14 cellular contexts compared by ENCODE assay signal in genomic region chr14:65035049-65035448, GRCh38. TPM values are rescaled to one million over a fixed set of nuclear protein-coding genes. Genes with fewer than 3 reads are reported as not detected.
DNase-seq lines count a peak whose midpoint lies in the region; ATAC-seq and TF ChIP-seq lines count a peak whose summit lies in the region.
"Had no signal": no experiment of that assay in that cellular context is flagged by ENCODE, and none has a peak within 500 bp of the region (broad histone marks: within the 10 kb centered on the region; RNA-seq: fewer than 3 reads in every experiment).

No MANE protein-coding gene starts in this region.

- H3K4me3 ChIP-seq in dorsolateral prefrontal cortex (no peak overlapping the region), spleen (no peak overlapping the region)
- H3K4me3 ChIP-seq: BLaER1, colonic mucosa had no signal

- DNase-seq in NCI-H2196 (lab: John Stamatoyannopoulos, UW; ENCODE audit: unreplicated experiment) (peak; percentile 52), dorsolateral prefrontal cortex (peak in 6 of 10 donors; percentile 48 to 73 (median 56)), left ventricle myocardium superior (peak; percentile 71), spleen (peak; percentile 82), immature natural killer cell (no peak)
- no peak for DNase-seq in activated CD4-positive, alpha-beta memory T cell treated with anti-CD3 and anti-CD28 coated beads for 36 hours
- DNase-seq in activated CD8-positive, alpha-beta memory T cell treated with anti-CD3 and anti-CD28 coated beads, Interleukin-2, amount 10 ng/mL, durations not matched to agents 7 days and 5 days, result no peak
- DNase-seq: activated naive CD8-positive, alpha-beta T cell treated with anti-CD3 and anti-CD28 coated beads for 36 hours; colonic mucosa; NCI-H1092 treated with DMSO at 0.1 percent for 48 hours; NCI-H510A treated with DMSO at 0.1 percent for 48 hours had no signal

- no peak for TF ChIP-seq POLR2A in spleen (IDR thresholded peaks at IDR 0.05)

- H3K27me3 ChIP-seq in dorsolateral prefrontal cortex (no peaks in the 10 kb centered on the region), spleen (replicated peaks in 1 of 7) (no peaks in the 10 kb centered on the region)
- H3K27me3 ChIP-seq: BLaER1, colonic mucosa had no signal

- H3K27me3 Mint-ChIP-seq in activated CD4-positive, alpha-beta memory T cell treated with anti-CD3 and anti-CD28 coated beads for 36 hours, result no peaks in the 10 kb centered on the region
- H3K27me3 Mint-ChIP-seq in immature natural killer cell (ENCODE audit: low read depth in 3 of 3), result peaks cover 0 to 2% (median 0%) of the 10 kb centered on the region in 3 donors
- H3K27me3 Mint-ChIP-seq in activated CD8-positive, alpha-beta memory T cell treated with anti-CD3 and anti-CD28 coated beads, Interleukin-2, amount 10 ng/mL, durations not matched to agents 7 days and 5 days, result no peaks in the 10 kb centered on the region
- H3K27me3 Mint-ChIP-seq: activated naive CD8-positive, alpha-beta T cell treated with anti-CD3 and anti-CD28 coated beads for 36 hours; stimulated activated naive CD8-positive, alpha-beta T cell treated with anti-CD3 and anti-CD28 coated beads, Interleukin-15, Interleukin-2, amounts not matched to agents 100 ng/mL and 50 ng/mL, for 24 hours had no signal

- intact Hi-C loops in dorsolateral prefrontal cortex (cut with DNase I), result no loop called here
- intact Hi-C loops in left ventricle myocardium superior (cut with micrococcal nuclease), result no loop called here
- intact Hi-C loops in spleen (cut with DNase I; ENCODE audit: low total_unique reads), result no loop called here
- intact Hi-C loops in activated CD4-positive, alpha-beta memory T cell treated with anti-CD3 and anti-CD28 coated beads for 36 hours (cut with micrococcal nuclease), result no loop called here

- CTCF ChIA-PET in activated CD4-positive, alpha-beta memory T cell treated with anti-CD3 and anti-CD28 coated beads for 36 hours (lab: Charles Lee), result interaction anchor here (1.6 kb wide), 1 partner anchor 91 kb away, joined by 3 read pairs; no protein-coding TSS in a partner anchor
- CTCF ChIA-PET in activated CD8-positive, alpha-beta memory T cell treated with anti-CD3 and anti-CD28 coated beads, Interleukin-2, amount 10 ng/mL, durations not matched to agents 7 days and 5 days (lab: Charles Lee), result interaction anchor here (1.7 kb wide), 1 partner anchor 48 kb away, joined by 4 read pairs; the partner anchor contains the start of gene FNTB

- POLR2A ChIA-PET in activated CD4-positive, alpha-beta memory T cell treated with anti-CD3 and anti-CD28 coated beads for 36 hours (lab: Charles Lee), result no interaction called here

- H3K27ac Mint-ChIP-seq in activated CD4-positive, alpha-beta memory T cell treated with anti-CD3 and anti-CD28 coated beads for 36 hours, result no peak overlapping the region
- H3K27ac Mint-ChIP-seq in immature natural killer cell, result no peak overlapping the region
- no peak overlapping the region for H3K27ac Mint-ChIP-seq in activated CD8-positive, alpha-beta memory T cell treated with anti-CD3 and anti-CD28 coated beads, Interleukin-2, amount 10 ng/mL, durations not matched to agents 7 days and 5 days
- H3K27ac Mint-ChIP-seq: activated naive CD8-positive, alpha-beta T cell treated with anti-CD3 and anti-CD28 coated beads for 36 hours; stimulated activated naive CD8-positive, alpha-beta T cell treated with anti-CD3 and anti-CD28 coated beads, Interleukin-15, Interleukin-2, amounts not matched to agents 100 ng/mL and 50 ng/mL, for 24 hours had no signal

- peaks cover 0 to 51% (median 12%) of the 10 kb centered on the region in 6 donors for H3K36me3 ChIP-seq in spleen
- H3K36me3 ChIP-seq: colonic mucosa had no signal

- TF ChIP-seq CTCF in dorsolateral prefrontal cortex (IDR thresholded peaks at IDR 0.05 in 54 of 56, conservative IDR thresholded peaks at IDR 0.05 in 2 of 56; ENCODE audit: low read depth in 1 of 56, partially characterized antibody in 56 of 56) (peak in 4 of 56 donors; percentile 10 to 38 (median 13)), spleen (IDR thresholded peaks at IDR 0.05 in 8 of 11, conservative IDR thresholded peaks at IDR 0.05 in 3 of 11) (no peak)

- no peaks in the 10 kb centered on the region for H3K9me3 Mint-ChIP-seq in activated CD4-positive, alpha-beta memory T cell treated with anti-CD3 and anti-CD28 coated beads for 36 hours
- H3K9me3 Mint-ChIP-seq in immature natural killer cell, result no peaks in the 10 kb centered on the region
- no peaks in the 10 kb centered on the region for H3K9me3 Mint-ChIP-seq in activated CD8-positive, alpha-beta memory T cell treated with anti-CD3 and anti-CD28 coated beads, Interleukin-2, amount 10 ng/mL, durations not matched to agents 7 days and 5 days (ENCODE audit: low read depth)
- H3K9me3 Mint-ChIP-seq: activated naive CD8-positive, alpha-beta T cell treated with anti-CD3 and anti-CD28 coated beads for 36 hours; stimulated activated naive CD8-positive, alpha-beta T cell treated with anti-CD3 and anti-CD28 coated beads, Interleukin-15, Interleukin-2, amounts not matched to agents 100 ng/mL and 50 ng/mL, for 24 hours had no signal

- no peaks in the 10 kb centered on the region for H3K9me3 ChIP-seq in spleen
- H3K9me3 ChIP-seq: BLaER1, colonic mucosa had no signal

- H3K4me1 ChIP-seq in spleen, result peaks cover 0 to 15% (median 4%) of the 10 kb centered on the region in 6 donors
- H3K4me1 ChIP-seq: colonic mucosa had no signal

- H3K27ac ChIP-seq in dorsolateral prefrontal cortex (peak overlapping the region in 46 of 59 donors; percentile 2 to 86 (median 54)), spleen (peak overlapping the region in 7 of 8 donors; percentile 12 to 65 (median 48))
- H3K27ac ChIP-seq: BLaER1, colonic mucosa had no signal

- no peaks in the 10 kb centered on the region for H3K4me1 Mint-ChIP-seq in activated CD4-positive, alpha-beta memory T cell treated with anti-CD3 and anti-CD28 coated beads for 36 hours (ENCODE audit: low read depth)
- H3K4me1 Mint-ChIP-seq in immature natural killer cell, result no peaks in the 10 kb centered on the region
- no peaks in the 10 kb centered on the region for H3K4me1 Mint-ChIP-seq in activated CD8-positive, alpha-beta memory T cell treated with anti-CD3 and anti-CD28 coated beads, Interleukin-2, amount 10 ng/mL, durations not matched to agents 7 days and 5 days
- H3K4me1 Mint-ChIP-seq: activated naive CD8-positive, alpha-beta T cell treated with anti-CD3 and anti-CD28 coated beads for 36 hours had no signal

- H3K4me3 Mint-ChIP-seq in activated CD4-positive, alpha-beta memory T cell treated with anti-CD3 and anti-CD28 coated beads for 36 hours, result no peak overlapping the region
- no peak overlapping the region for H3K4me3 Mint-ChIP-seq in immature natural killer cell
- H3K4me3 Mint-ChIP-seq in activated CD8-positive, alpha-beta memory T cell treated with anti-CD3 and anti-CD28 coated beads, Interleukin-2, amount 10 ng/mL, durations not matched to agents 7 days and 5 days, result no peak overlapping the region
- H3K4me3 Mint-ChIP-seq: activated naive CD8-positive, alpha-beta T cell treated with anti-CD3 and anti-CD28 coated beads for 36 hours; stimulated activated naive CD8-positive, alpha-beta T cell treated with anti-CD3 and anti-CD28 coated beads, Interleukin-15, Interleukin-2, amounts not matched to agents 100 ng/mL and 50 ng/mL, for 24 hours had no signal

- peak; percentile 9 for ATAC-seq in left ventricle myocardium superior
- ATAC-seq in GM19328 (IDR thresholded peaks at IDR 0.05; ENCODE audit: unreplicated experiment), result no peak
- ATAC-seq in activated CD8-positive, alpha-beta memory T cell treated with anti-CD3 and anti-CD28 coated beads, Interleukin-2, amount 10 ng/mL, durations not matched to agents 7 days and 5 days, result no peak

- peaks cover 12% of the 10 kb centered on the region for H3K36me3 Mint-ChIP-seq in activated CD4-positive, alpha-beta memory T cell treated with anti-CD3 and anti-CD28 coated beads for 36 hours
- H3K36me3 Mint-ChIP-seq in immature natural killer cell, result peaks cover 11 to 25% (median 23%) of the 10 kb centered on the region in 3 donors
- H3K36me3 Mint-ChIP-seq in activated CD8-positive, alpha-beta memory T cell treated with anti-CD3 and anti-CD28 coated beads, Interleukin-2, amount 10 ng/mL, durations not matched to agents 7 days and 5 days, result peaks cover 10% of the 10 kb centered on the region

- 54 to 72% (median 66%) methylated on average over 4 of the region's 4 CpGs for WGBS in spleen, 5 donors

RNA-seq across cellular contexts. Expression of gene FNTB, which starts 48.4 kb away (rescaled TPM):
- total RNA-seq in dorsolateral prefrontal cortex (10 to 100 TPM; 19.3 to 93.3 (median 34.4) TPM), left ventricle myocardium superior (18.1 TPM), spleen (10 to 100 TPM in 5 of 7 donors, 1 to 10 TPM in 2; 9.5 to 17.0 (median 11.9) TPM)
- polyA plus RNA-seq in spleen (1 to 10 TPM; 4.7 to 4.9 (median 4.9) TPM), immature natural killer cell (1 to 10 TPM; 1.0 to 5.2 (median 1.6) TPM)
- total RNA-seq in activated CD4-positive, alpha-beta memory T cell treated with anti-CD3 and anti-CD28 coated beads for 36 hours, result 10 to 100 TPM in 1 of 2 experiments, 1 to 10 TPM in 1; 8.8 to 12.3 TPM
- total RNA-seq in activated CD8-positive, alpha-beta memory T cell treated with anti-CD3 and anti-CD28 coated beads, Interleukin-2, amount 10 ng/mL, durations not matched to agents 7 days and 5 days, result 10 to 100 TPM; 15.0 to 15.6 TPM

Comparison
In these comparisons a context has a peak if more than half of its experiments do, and no peak if none do; other contexts are left out.
1. DNase-seq: peak in NCI-H2196 (single experiment), dorsolateral prefrontal cortex (6 of 10), left ventricle myocardium superior (single experiment) and spleen (single experiment); none in activated CD4-positive, alpha-beta memory T cell treated with anti-CD3 and anti-CD28 coated beads for 36 hours (single experiment), immature natural killer cell (0 of 3) and activated CD8-positive, alpha-beta memory T cell treated with anti-CD3 and anti-CD28 coated beads, Interleukin-2, amount 10 ng/mL, durations not matched to agents 7 days and 5 days (single experiment).